9 cellular contexts compared by ENCODE assay signal in the genomic region with DNA sequence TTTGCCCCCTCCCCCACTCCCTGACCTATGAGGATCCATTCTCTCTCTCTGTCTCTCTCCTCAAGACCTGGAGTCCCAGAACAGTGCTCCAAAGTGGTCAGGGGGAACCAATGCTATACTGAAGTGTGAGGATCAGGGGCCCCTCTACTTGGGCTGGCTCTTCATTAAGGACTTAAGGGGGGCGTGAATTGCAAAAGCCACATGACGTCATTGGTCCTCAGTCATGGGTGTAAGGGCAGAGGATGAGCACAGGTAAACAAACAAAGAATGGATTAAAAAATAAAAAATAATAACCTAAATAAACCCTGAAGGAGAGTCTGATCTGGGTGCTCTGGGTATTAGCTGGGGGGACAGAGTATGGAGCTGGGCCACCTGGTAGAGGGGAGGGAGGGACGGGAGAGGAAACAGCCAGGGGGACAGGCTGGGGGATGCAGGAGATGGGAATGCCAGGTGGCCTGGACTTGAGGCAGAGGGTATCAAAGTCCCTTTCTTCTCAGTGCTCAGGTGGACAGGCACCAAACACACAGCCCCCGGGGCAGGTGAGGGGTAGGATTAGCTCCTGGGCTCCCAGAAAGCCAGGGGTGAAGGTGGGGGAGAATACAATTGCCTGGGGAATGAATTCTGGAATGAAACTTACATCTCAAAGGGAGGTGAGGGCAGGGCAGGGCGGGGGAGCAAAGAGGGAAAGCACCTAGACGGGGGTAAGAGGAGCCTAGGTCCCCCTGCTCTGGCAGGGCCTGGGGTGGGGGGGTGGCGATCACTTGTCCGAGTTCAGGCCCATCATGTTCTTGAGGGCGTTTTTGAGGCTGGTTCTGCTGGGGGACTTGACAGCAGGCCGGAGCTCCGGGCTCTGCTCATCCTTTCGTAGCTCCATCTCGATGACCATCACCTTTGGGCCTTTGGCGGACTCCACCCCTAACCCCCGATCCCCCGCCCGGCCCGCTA. TPM values are rescaled to one million over a fixed set of nuclear protein-coding genes. Genes with fewer than 3 reads are reported as not detected.
A peak's percentile ranks its signal among the peaks of the same experiment; 100 is the strongest.
DNase-seq lines count a peak whose midpoint lies in the region; ATAC-seq and TF ChIP-seq lines count a peak whose summit lies in the region.
"Had no signal": no experiment of that assay in that cellular context is flagged by ENCODE, and none has a peak within 500 bp of the region (broad histone marks: within the 10 kb centered on the region; RNA-seq: fewer than 3 reads in every experiment).

No MANE protein-coding gene starts in this region.

- H3K4me1 Mint-ChIP-seq in CD4-positive, alpha-beta T cell (ENCODE audit: low read depth), result peaks cover 44% of the 10 kb centered on the region

- H3K9ac ChIP-seq in endocrine pancreas (ENCODE audit: control insufficient read depth, insufficient read depth, low read length), result peak overlapping the region; percentile 85

- TF ChIP-seq POLR2A in NB4 (IDR thresholded peaks at IDR 0.05; ENCODE audit: extremely low read depth, insufficient read length), result no peak

- H3K9me3 ChIP-seq in CD4-positive, alpha-beta T cell (ENCODE audit: control insufficient read depth, low read length), result no peaks in the 10 kb centered on the region
- no peaks in the 10 kb centered on the region for H3K9me3 ChIP-seq in endocrine pancreas (ENCODE audit: control insufficient read depth, low read length)
- H3K9me3 ChIP-seq in neuron (ENCODE audit: low read length), result no peaks in the 10 kb centered on the region

- CTCF ChIA-PET in CD4-positive, alpha-beta T cell (lab: Charles Lee), result interaction anchor here (0.7 to 3.0 kb wide), 18 partner anchors 9 to 1219 kb away, joined by 3 to 30 read pairs (median 4); partner anchors contain the start of genes ARHGAP30, NDUFS2, PPOX and SDHC

- no peak for DNase-seq in CD4-positive, alpha-beta T cell
- DNase-seq in NB4 (ENCODE audit: low read depth) (peak; percentile 33), GM19240 (ENCODE audit: insufficient read length, low spot score) (no peak), pons (ENCODE audit: low spot score) (no peak)

- H3K9me3 Mint-ChIP-seq in CD4-positive, alpha-beta T cell, result no peaks in the 10 kb centered on the region

- H3K4me1 ChIP-seq in endocrine pancreas (ENCODE audit: control insufficient read depth, insufficient read depth, low read length) (no peaks in the 10 kb centered on the region), neuron (ENCODE audit: insufficient read depth, low read length) (peaks cover 22% of the 10 kb centered on the region)

- peak overlapping the region; percentile 90 for H3K27ac Mint-ChIP-seq in CD4-positive, alpha-beta T cell

- ATAC-seq in CD4-positive, alpha-beta T cell (ENCODE audit: poor library complexity), result no peak
- ATAC-seq in GM19467 (IDR thresholded peaks at IDR 0.05; ENCODE audit: unreplicated experiment), result no peak
- ATAC-seq in HG03025 (IDR thresholded peaks at IDR 0.05; ENCODE audit: low FRiP score, unreplicated experiment), result no peak

- H2AFZ ChIP-seq in neuron (ENCODE audit: low read depth, low read length), result no peak overlapping the region

- H3K4me3 ChIP-seq in NB4 (ENCODE audit: low read depth, low read length) (peak overlapping the region; percentile 77), endocrine pancreas (ENCODE audit: control insufficient read depth, insufficient read depth, low read length) (peak overlapping the region; percentile 46), neuron (ENCODE audit: low read length) (peak overlapping the region; percentile 29)

- H3K36me3 ChIP-seq in endocrine pancreas (ENCODE audit: control insufficient read depth, insufficient read depth, low read length) (no peaks in the 10 kb centered on the region), neuron (ENCODE audit: insufficient read depth, low read length) (no peaks in the 10 kb centered on the region)

- no peak for TF ChIP-seq CTCF in CD4-positive, alpha-beta T cell (IDR thresholded peaks at IDR 0.05)
- no peak for TF ChIP-seq CTCF in NB4 (IDR thresholded peaks at IDR 0.05; ENCODE audit: low read depth, low read length)

- no peaks in the 10 kb centered on the region for H3K27me3 Mint-ChIP-seq in CD4-positive, alpha-beta T cell

- H3K36me3 Mint-ChIP-seq in CD4-positive, alpha-beta T cell (ENCODE audit: low read depth), result peaks cover 25% of the 10 kb centered on the region

- no peak overlapping the region for H3K27ac ChIP-seq in CD4-positive, alpha-beta T cell (ENCODE audit: low read depth, low read length)

- H3K4me3 Mint-ChIP-seq in CD4-positive, alpha-beta T cell, result peak overlapping the region; percentile 94

- intact Hi-C loops in CD4-positive, alpha-beta T cell (cut with DNase I, micrococcal nuclease), result no loop called here

- POLR2A ChIA-PET in CD4-positive, alpha-beta T cell (lab: Charles Lee), result interaction anchor here (0.6 to 2.0 kb wide), 17 partner anchors 9 to 508 kb away, joined by 3 to 33 read pairs (median 4); partner anchors contain the start of genes ARHGAP30, DEDD, NDUFS2 and NIT1

- H3K27me3 ChIP-seq in CD4-positive, alpha-beta T cell (ENCODE audit: control insufficient read depth, insufficient read depth, low read length), result no peaks in the 10 kb centered on the region
- H3K27me3 ChIP-seq in endocrine pancreas (ENCODE audit: control insufficient read depth, insufficient read depth, low read length) (no peaks in the 10 kb centered on the region), neuron (ENCODE audit: insufficient read depth, low read length) (no peaks in the 10 kb centered on the region)

RNA-seq across cellular contexts. Expression of gene MPZ, which starts 4.6 kb away (rescaled TPM):
- total RNA-seq in CD4-positive, alpha-beta T cell, result 1 to 10 TPM; 3.1 to 3.2 TPM

RNA-seq across cellular contexts. Expression of gene SDHC, which starts 9.0 kb away (rescaled TPM):
- 10 to 100 TPM; 33.0 to 37.2 TPM for total RNA-seq in CD4-positive, alpha-beta T cell

RNA-seq across cellular contexts. Expression of gene PCP4L1, which starts 46.7 kb away (rescaled TPM):
- not detected for total RNA-seq in CD4-positive, alpha-beta T cell
- total RNA-seq: dermis microvascular lymphatic vessel endothelial cell had no signal
